Comparison of ENCODE assay signal across 12 cellular contexts in genomic region chr16:81633680-81634379, GRCh38.
A peak's percentile ranks its signal among the peaks of the same experiment; 100 is the strongest.
DNase-seq lines count a peak whose midpoint lies in the region; ATAC-seq and TF ChIP-seq lines count a peak whose summit lies in the region.
"Had no signal": no experiment of that assay in that cellular context is flagged by ENCODE, and none has a peak within 500 bp of the region (broad histone marks: within the 10 kb centered on the region; RNA-seq: fewer than 3 reads in every experiment).

No MANE protein-coding gene starts in this region.

- peaks cover 48% of the 10 kb centered on the region for H3K4me1 Mint-ChIP-seq in Caco-2 (ENCODE audit: low read depth, unreplicated experiment)
- H3K4me1 Mint-ChIP-seq in neural crest cell, result peaks cover 88% of the 10 kb centered on the region

- no peaks in the 10 kb centered on the region; the same call in none of the 2 replicates for H3K36me3 ChIP-seq in Caco-2 (ENCODE audit: control insufficient read depth, insufficient read depth, low read length)
- 0 out of 2 replicates have a peak, but pooled peaks cover 5% of the 10 kb centered on the region for H3K36me3 ChIP-seq in PC-3 (ENCODE audit: low read depth, low read length)
- H3K36me3 ChIP-seq in effector memory CD4-positive, alpha-beta T cell (ENCODE audit: control insufficient read depth, insufficient read depth, low read length), result no peaks in the 10 kb centered on the region

- H3K36me3 Mint-ChIP-seq in Caco-2 (ENCODE audit: insufficient read depth, unreplicated experiment) (peaks cover 41% of the 10 kb centered on the region), neural crest cell (ENCODE audit: low read depth) (no peaks in the 10 kb centered on the region)

- intact Hi-C loops in Caco-2 (cut with micrococcal nuclease; ENCODE audit: unreplicated experiment), result no loop called here
- intact Hi-C loops in PC-3 (cut with micrococcal nuclease), result loop anchor here (2.0 kb wide), 1 partner anchor 53 kb away; no protein-coding TSS in a partner anchor

- H3K4me1 ChIP-seq in Caco-2 (peaks cover 44% of the 10 kb centered on the region), PC-3 (ENCODE audit: insufficient read depth, low read length) (peaks cover 18% of the 10 kb centered on the region)
- peaks cover 19% of the 10 kb centered on the region for H3K4me1 ChIP-seq in effector memory CD4-positive, alpha-beta T cell (ENCODE audit: control insufficient read depth, insufficient read depth, low read length, poor library complexity, severe bottlenecking)

- no peaks in the 10 kb centered on the region for H3K9me3 Mint-ChIP-seq in Caco-2 (ENCODE audit: unreplicated experiment)
- H3K9me3 Mint-ChIP-seq in neural crest cell, result no peaks in the 10 kb centered on the region

- no peak overlapping the region for H2AFZ ChIP-seq in PC-3 (ENCODE audit: low read length)

- H3K27ac Mint-ChIP-seq in Caco-2 (ENCODE audit: unreplicated experiment) (peak overlapping the region; percentile 92), neural crest cell (ENCODE audit: unreplicated experiment) (peak overlapping the region; percentile 37)

- no peak for DNase-seq in Caco-2
- DNase-seq in PC-3, result no peak
- DNase-seq in effector memory CD4-positive, alpha-beta T cell, result no peak
- DNase-seq in neural crest cell (ENCODE audit: low read depth, low spot score), result no peak
- no peak for DNase-seq in RPMI8226
- no peak for DNase-seq in NCI-H1092 treated with DMSO at 0.1 percent for 48 hours (lab: John Stamatoyannopoulos, UW)
- DNase-seq in foreskin melanocyte, result no peak
- DNase-seq: effector CD8-positive, alpha-beta T cell; heart right ventricle; NCI-H446; SIG-M5 had no signal

- H3K4me2 ChIP-seq in PC-3 (ENCODE audit: low read length), result peak overlapping the region; percentile 67

- H4K20me1 ChIP-seq in PC-3 (ENCODE audit: low read length), result no peaks in the 10 kb centered on the region

- POLR2A ChIA-PET in Caco-2 (lab: Charles Lee), result no interaction called here
- POLR2A ChIA-PET in PC-3 (lab: Charles Lee; ENCODE audit: unreplicated experiment), result no interaction called here

- no peak for ATAC-seq in PC-3
- no peak for ATAC-seq in GM18861 (IDR thresholded peaks at IDR 0.05; ENCODE audit: unreplicated experiment)

- CTCF ChIA-PET in Caco-2 (lab: Charles Lee), result no interaction called here
- CTCF ChIA-PET in PC-3 (lab: Charles Lee), result no interaction called here

- peaks cover 63% of the 10 kb centered on the region for H3K79me2 ChIP-seq in PC-3 (ENCODE audit: low read length)

- H3K9me3 ChIP-seq in Caco-2, result no peaks in the 10 kb centered on the region
- H3K9me3 ChIP-seq in PC-3 (ENCODE audit: low read length), result no peaks in the 10 kb centered on the region
- no peaks in the 10 kb centered on the region for H3K9me3 ChIP-seq in effector memory CD4-positive, alpha-beta T cell (ENCODE audit: control insufficient read depth, low read length)
- H3K9me3 ChIP-seq: heart right ventricle had no signal

- H3K4me3 Mint-ChIP-seq in Caco-2 (ENCODE audit: unreplicated experiment) (no peak overlapping the region), neural crest cell (peak overlapping the region; percentile 52)

- no TSS peak for BruUV-seq in Caco-2 (replicated peaks; lab: Mats Ljungman, UMichigan)
- BruUV-seq in PC-3 (replicated peaks; lab: Mats Ljungman, UMichigan), result no TSS peak

- no peaks in the 10 kb centered on the region for H3K27me3 Mint-ChIP-seq in Caco-2 (ENCODE audit: insufficient read depth, unreplicated experiment)
- no peaks in the 10 kb centered on the region for H3K27me3 Mint-ChIP-seq in neural crest cell (ENCODE audit: low read depth)

- H3K27me3 ChIP-seq in Caco-2 (replicated peaks; ENCODE audit: control insufficient read depth, insufficient read depth, low read length) (no peaks in the 10 kb centered on the region), PC-3 (ENCODE audit: low read length) (no peaks in the 10 kb centered on the region)
- H3K27me3 ChIP-seq in effector memory CD4-positive, alpha-beta T cell (replicated peaks; ENCODE audit: control insufficient read depth, insufficient read depth, low read length, poor library complexity, severe bottlenecking), result no peaks in the 10 kb centered on the region
- H3K27me3 ChIP-seq: heart right ventricle had no signal

- H3K9me2 ChIP-seq in PC-3 (replicated peaks; ENCODE audit: low read length), result no peaks in the 10 kb centered on the region

- H3K27ac ChIP-seq in PC-3 (ENCODE audit: low read length), result peak overlapping the region; percentile 90
- peak overlapping the region; percentile 75 for H3K27ac ChIP-seq in effector memory CD4-positive, alpha-beta T cell (ENCODE audit: insufficient read depth, low read length, poor library complexity, severe bottlenecking)

- H3K9ac ChIP-seq in PC-3 (ENCODE audit: low read length), result peak overlapping the region; percentile 66

- TF ChIP-seq CTCF in Caco-2 (IDR thresholded peaks at IDR 0.05; ENCODE audit: insufficient read depth in 1 of 2, low read depth in 1 of 2, low read length in 1 of 2, severe bottlenecking in 1 of 2, unreplicated experiment in 1 of 2) (no peak), PC-3 (conservative IDR thresholded peaks at IDR 0.05; ENCODE audit: low read depth, low read length) (no peak), neural crest cell (conservative IDR thresholded peaks at IDR 0.05) (no peak)

- H3F3A ChIP-seq in PC-3 (ENCODE audit: low read length, unreplicated experiment), result no peaks in the 10 kb centered on the region

- H3K4me3 ChIP-seq in Caco-2 (ENCODE audit: low read depth, low read length) (no peak overlapping the region), PC-3 (ENCODE audit: low read length) (no peak overlapping the region)
- no peak overlapping the region for H3K4me3 ChIP-seq in effector memory CD4-positive, alpha-beta T cell (ENCODE audit: insufficient read depth, low read depth, low read length, poor library complexity, severe bottlenecking)
- H3K4me3 ChIP-seq: heart right ventricle had no signal
